ENCODE assay signal across 13 cellular contexts in genomic region chr19:15249560-15249874, GRCh38. TPM values are rescaled to one million over a fixed set of nuclear protein-coding genes. Genes with fewer than 3 reads are reported as not detected.
DNase-seq lines count a peak whose midpoint lies in the region; ATAC-seq and TF ChIP-seq lines count a peak whose summit lies in the region.
"Had no signal": no experiment of that assay in that cellular context is flagged by ENCODE, and none has a peak within 500 bp of the region (broad histone marks: within the 10 kb centered on the region; RNA-seq: fewer than 3 reads in every experiment).

No MANE protein-coding gene starts in this region.

- no peaks in the 10 kb centered on the region for H3K9me3 Mint-ChIP-seq in osteocyte (ENCODE audit: unreplicated experiment)
- H3K9me3 Mint-ChIP-seq: stimulated activated naive B cell treated with anti-CD40 and anti-IgM and Interleukin-4, amounts not matched to agents 10 μg/mL and 1 μg/mL and 100 μg/mL, for 72 hours had no signal

- H3K4me3 Mint-ChIP-seq in osteocyte (ENCODE audit: unreplicated experiment): peak overlapping the region; percentile 42
- H3K4me3 Mint-ChIP-seq: activated naive CD8-positive, alpha-beta T cell; stimulated activated naive B cell treated with anti-CD40 and anti-IgM and Interleukin-4, amounts not matched to agents 10 μg/mL and 1 μg/mL and 100 μg/mL, for 72 hours had no signal

- TF ChIP-seq POLR2A in heart left ventricle (IDR thresholded peaks at IDR 0.05): no peak

- H3K27ac ChIP-seq in heart left ventricle: peak overlapping the region; percentile 78 to 99 (median 90)
- H3K27ac ChIP-seq in esophagus (ENCODE audit: low read depth in 2 of 2, low read length in 1 of 2): peak overlapping the region; percentile 80 to 90
- H3K27ac ChIP-seq in urinary bladder (ENCODE audit: low read depth): peak overlapping the region; percentile 73

- DNase-seq in heart left ventricle (no peak), Right ventricle myocardium inferior (ENCODE audit: missing footprints) (no peak), osteocyte (ENCODE audit: extremely low spot score, unreplicated experiment) (no peak), H7 (no peak), NOMO-1 treated with dmso at 0.1 percent for 144 hours (lab: John Stamatoyannopoulos, UW; ENCODE audit: unreplicated experiment) (no peak)
- no peak for DNase-seq in stimulated activated CD4-positive, alpha-beta T cell treated with anti-CD3 and anti-CD28 coated beads, Interleukin-12 subunit alpha, Interleukin-12 subunit beta, amount 100 ng/mL, for 4 hours
- DNase-seq: NCI-H2171; stimulated activated naive B cell treated with anti-CD40 and anti-IgM and Interleukin-4, amounts not matched to agents 10 μg/mL and 1 μg/mL and 100 μg/mL, for 72 hours had no signal

- H3K4me3 ChIP-seq in heart left ventricle: peak overlapping the region in 4 of 12 donors; percentile 2 to 22 (median 14)
- H3K4me3 ChIP-seq in esophagus (ENCODE audit: low read depth in 1 of 2, low read length in 2 of 2): no peak overlapping the region
- no peak overlapping the region for H3K4me3 ChIP-seq in urinary bladder (ENCODE audit: low read depth, low read length)
- H3K4me3 ChIP-seq in H7 (ENCODE audit: insufficient read depth, low read depth, low read length): no peak overlapping the region
- H3K4me3 ChIP-seq: K562 had no signal

- no peak for TF ChIP-seq CTCF in heart left ventricle (IDR thresholded peaks at IDR 0.05)
- TF ChIP-seq CTCF in osteocyte (IDR thresholded peaks at IDR 0.05): no peak

- H3K9me3 ChIP-seq in heart left ventricle (no peaks in the 10 kb centered on the region), esophagus (ENCODE audit: control insufficient read depth in 2 of 2, insufficient read depth in 1 of 2, low read depth in 1 of 2, low read length in 1 of 2) (peaks cover 0 to 2% of the 10 kb centered on the region in 2 donors)

- no peaks in the 10 kb centered on the region for H3K27me3 Mint-ChIP-seq in osteocyte (ENCODE audit: unreplicated experiment)
- H3K27me3 Mint-ChIP-seq: activated naive CD8-positive, alpha-beta T cell; stimulated activated naive B cell treated with anti-CD40 and anti-IgM and Interleukin-4, amounts not matched to agents 10 μg/mL and 1 μg/mL and 100 μg/mL, for 72 hours had no signal

- H3K27ac Mint-ChIP-seq in osteocyte (ENCODE audit: unreplicated experiment): peak overlapping the region; percentile 94
- H3K27ac Mint-ChIP-seq: activated naive CD8-positive, alpha-beta T cell; stimulated activated naive B cell treated with anti-CD40 and anti-IgM and Interleukin-4, amounts not matched to agents 10 μg/mL and 1 μg/mL and 100 μg/mL, for 72 hours had no signal

- H3K27me3 ChIP-seq in heart left ventricle: no peaks in the 10 kb centered on the region
- no peaks in the 10 kb centered on the region for H3K27me3 ChIP-seq in esophagus (ENCODE audit: control insufficient read depth in 1 of 2, insufficient read depth in 2 of 2, low read length in 2 of 2)
- H3K27me3 ChIP-seq in H7 (ENCODE audit: control insufficient read depth, insufficient read depth, low read length): no peaks in the 10 kb centered on the region

- H3K36me3 Mint-ChIP-seq in osteocyte (ENCODE audit: unreplicated experiment): peaks cover 28% of the 10 kb centered on the region
- H3K36me3 Mint-ChIP-seq: activated naive CD8-positive, alpha-beta T cell had no signal

- peaks cover 89% of the 10 kb centered on the region for H3K4me1 Mint-ChIP-seq in osteocyte (ENCODE audit: unreplicated experiment)

- H3K4me1 ChIP-seq in heart left ventricle: peaks cover 20 to 96% (median 79%) of the 10 kb centered on the region in 12 donors
- peaks cover 9 to 40% of the 10 kb centered on the region in 2 donors for H3K4me1 ChIP-seq in esophagus (ENCODE audit: control insufficient read depth in 2 of 2, insufficient read depth in 2 of 2, low read length in 1 of 2)
- H3K4me1 ChIP-seq in urinary bladder (ENCODE audit: insufficient read depth): no peaks in the 10 kb centered on the region

- intact Hi-C loops in heart left ventricle (cut with DNase I) (loop anchor here in 2 of 10 donors (5.0 kb wide), 1 partner anchor 72 kb away; no protein-coding TSS in a partner anchor), Right ventricle myocardium inferior (cut with DNase I) (no loop called here)

- ATAC-seq in heart left ventricle: no peak
- no peak for ATAC-seq in Right ventricle myocardium inferior
- ATAC-seq: K562 had no signal

- H3K36me3 ChIP-seq in heart left ventricle: peaks cover 4 to 84% (median 52%) of the 10 kb centered on the region in 9 donors
- H3K36me3 ChIP-seq in esophagus (ENCODE audit: control insufficient read depth in 2 of 2, insufficient read depth in 2 of 2, low read length in 1 of 2): peaks cover 14 to 58% of the 10 kb centered on the region in 2 donors
- no peaks in the 10 kb centered on the region for H3K36me3 ChIP-seq in urinary bladder (ENCODE audit: insufficient read depth)
- H3K36me3 ChIP-seq in H7 (replicated peaks; ENCODE audit: control insufficient read depth, insufficient read depth, low read length): peaks cover 52% of the 10 kb centered on the region

- 43 to 59% (median 54%) methylated on average over 5 of the region's 5 CpGs for WGBS in heart left ventricle, 4 donors
- WGBS in esophagus, 2 donors: 54 to 78% methylated on average over 5 of the region's 5 CpGs
- 52% methylated on average over 5 of the region's 5 CpGs for WGBS in urinary bladder

RNA-seq across cellular contexts. Expression of gene EPHX3, which starts 17.3 kb away (rescaled TPM):
- total RNA-seq in heart left ventricle (1 to 10 TPM in 1 of 9 donors, under 1 TPM in 5, not detected in 3; 0.12 to 1.3 (median 0.14) TPM), Right ventricle myocardium inferior (0.14 TPM), osteocyte (not detected in 2 replicates), urinary bladder (0.74 TPM)
- polyA plus RNA-seq in heart left ventricle (under 1 TPM; 0.11 to 0.21 TPM), esophagus (10 to 100 TPM; 30.4 to 69.8 TPM), urinary bladder (1.6 TPM)
- 5.4 and 6.2 TPM in 2 replicates for total RNA-seq in H7 (2014; rRNA removed; shearing (Covaris generic))
- total RNA-seq: SK-MEL-5 had no signal
- polyA plus RNA-seq: K562 had no signal

RNA-seq across cellular contexts. Expression of gene NOTCH3, which starts 48.7 kb away (rescaled TPM):
- total RNA-seq in heart left ventricle: 10 to 100 TPM; 20.9 to 77.2 (median 35.2) TPM
- 10 to 100 TPM; 16.7 to 21.9 TPM for polyA plus RNA-seq in heart left ventricle
- total RNA-seq in Right ventricle myocardium inferior: 28.5 TPM
- polyA plus RNA-seq in esophagus: 10 to 100 TPM; 34.7 to 46.2 TPM
- 178 and 200 TPM in 2 replicates for total RNA-seq in osteocyte
- total RNA-seq in urinary bladder: 53.6 TPM
- polyA plus RNA-seq in urinary bladder: 35.9 TPM
- 47.0 and 52.1 TPM in 2 replicates for total RNA-seq in H7 (2014; rRNA removed; shearing (Covaris generic))
